Comparison of ENCODE assay signal across 8 cellular contexts in genomic region chr12:109994262-109995175, GRCh38. TPM values are rescaled to one million over a fixed set of nuclear protein-coding genes. Genes with fewer than 3 reads are reported as not detected.
A peak's percentile ranks its signal among the peaks of the same experiment; 100 is the strongest.
DNase-seq lines count a peak whose midpoint lies in the region; ATAC-seq and TF ChIP-seq lines count a peak whose summit lies in the region.

No MANE protein-coding gene starts in this region.

- H3K27me3 Mint-ChIP-seq in Calu3 (ENCODE audit: unreplicated experiment) (no peaks in the 10 kb centered on the region), nephron progenitor cell (ENCODE audit: low read depth, poor library complexity) (peaks cover 9% of the 10 kb centered on the region)
- no peaks in the 10 kb centered on the region for H3K27me3 Mint-ChIP-seq in central memory CD8-positive, alpha-beta T cell

- BruUV-seq in Calu3 (replicated peaks; lab: Mats Ljungman, UMichigan) = no TSS peak

- H3K4me1 Mint-ChIP-seq in Calu3 (ENCODE audit: low read depth, unreplicated experiment) (peaks cover 23% of the 10 kb centered on the region), nephron progenitor cell (peaks cover 40% of the 10 kb centered on the region)
- peaks cover 53% of the 10 kb centered on the region for H3K4me1 Mint-ChIP-seq in central memory CD8-positive, alpha-beta T cell

- peak; percentile 10 for ATAC-seq in central memory CD8-positive, alpha-beta T cell (replicated peaks; ENCODE audit: extremely low read depth, poor library complexity, severe bottlenecking)

- CTCF ChIA-PET in Calu3 (lab: Charles Lee) = no interaction called here

- intact Hi-C loops in Calu3 (cut with micrococcal nuclease; ENCODE audit: unreplicated experiment) = loop anchor here (5.0 kb wide), 1 partner anchor 42 kb away; no protein-coding TSS in a partner anchor

- H3K9me3 Mint-ChIP-seq in Calu3 (ENCODE audit: low read depth, unreplicated experiment) = no peaks in the 10 kb centered on the region
- H3K9me3 Mint-ChIP-seq in central memory CD8-positive, alpha-beta T cell = no peaks in the 10 kb centered on the region
- H3K9me3 Mint-ChIP-seq in nephron progenitor cell = no peaks in the 10 kb centered on the region

- H3K4me3 Mint-ChIP-seq in Calu3 (ENCODE audit: low read depth, unreplicated experiment) = peak overlapping the region; percentile 92
- peak overlapping the region; percentile 96 for H3K4me3 Mint-ChIP-seq in central memory CD8-positive, alpha-beta T cell
- peak overlapping the region; percentile 93 for H3K4me3 Mint-ChIP-seq in nephron progenitor cell

- no peak for DNase-seq in Calu3
- DNase-seq in NOMO-1 (lab: John Stamatoyannopoulos, UW; ENCODE audit: unreplicated experiment in 2 of 2) = peak; percentile 20 to 89
- no peak for DNase-seq in central memory CD8-positive, alpha-beta T cell (ENCODE audit: low spot score in 2 of 2)
- DNase-seq in nephron progenitor cell = no peak
- no peak for DNase-seq in stimulated activated naive CD4-positive, alpha-beta T cell treated with Interleukin-2 at 50 U/mL for 16 hours (lab: John Stamatoyannopoulos, UW)
- no peak for DNase-seq in NCI-H128 (lab: John Stamatoyannopoulos, UW; ENCODE audit: unreplicated experiment)
- no peak for DNase-seq in stimulated activated CD4-positive, alpha-beta T cell treated with anti-CD3 and anti-CD28 coated beads, Interleukin-1b, Interleukin-23, amount 100 ng/mL, for 48 hours
- DNase-seq in EL = no peak

- H3K27ac Mint-ChIP-seq in Calu3 (ENCODE audit: unreplicated experiment) (peak overlapping the region; percentile 82), nephron progenitor cell (no peak overlapping the region)
- H3K27ac Mint-ChIP-seq in central memory CD8-positive, alpha-beta T cell (ENCODE audit: low read depth) = peak overlapping the region; percentile 63

- TF ChIP-seq CTCF in Calu3 (IDR thresholded peaks at IDR 0.05; ENCODE audit: unreplicated experiment) = no peak
- no peak for TF ChIP-seq CTCF in nephron progenitor cell (IDR thresholded peaks at IDR 0.05)

- H3K36me3 Mint-ChIP-seq in Calu3 (ENCODE audit: insufficient read depth, unreplicated experiment) = peaks cover 33% of the 10 kb centered on the region
- H3K36me3 Mint-ChIP-seq in central memory CD8-positive, alpha-beta T cell (ENCODE audit: insufficient read depth) = peaks cover 28% of the 10 kb centered on the region
- H3K36me3 Mint-ChIP-seq in nephron progenitor cell (ENCODE audit: low read depth) = peaks cover 14% of the 10 kb centered on the region

RNA-seq across cellular contexts. Expression of gene GIT2, which starts 1.6 kb away (rescaled TPM):
- total RNA-seq in Calu3 (2022) = 56.0 TPM in 2 replicates

RNA-seq across cellular contexts. Expression of gene ANKRD13A, which starts 4.7 kb away (rescaled TPM):
- 34.5 and 40.4 TPM in 2 replicates for total RNA-seq in Calu3 (2022)

RNA-seq across cellular contexts. Expression of gene C12orf76, which starts 53.8 kb away (rescaled TPM):
- total RNA-seq in Calu3 (2022) = 14.2 and 14.7 TPM in 2 replicates

Comparison
In these comparisons a context has a peak if more than half of its experiments do, and no peak if none do; other contexts are left out.
1. DNase-seq: peak in NOMO-1 (2 of 2); none in Calu3 (single experiment), central memory CD8-positive, alpha-beta T cell (0 of 2), nephron progenitor cell (single experiment), stimulated activated naive CD4-positive, alpha-beta T cell treated with Interleukin-2 at 50 U/mL for 16 hours (single experiment), NCI-H128 (single experiment), stimulated activated CD4-positive, alpha-beta T cell treated with anti-CD3 and anti-CD28 coated beads, Interleukin-1b, Interleukin-23, amount 100 ng/mL, for 48 hours (single experiment) and EL (single experiment).
2. Peak in every context shown above with its lines, with median percentiles within 50 percentile points of each other: H3K4me3 Mint-ChIP-seq.